In the genomic region with DNA sequence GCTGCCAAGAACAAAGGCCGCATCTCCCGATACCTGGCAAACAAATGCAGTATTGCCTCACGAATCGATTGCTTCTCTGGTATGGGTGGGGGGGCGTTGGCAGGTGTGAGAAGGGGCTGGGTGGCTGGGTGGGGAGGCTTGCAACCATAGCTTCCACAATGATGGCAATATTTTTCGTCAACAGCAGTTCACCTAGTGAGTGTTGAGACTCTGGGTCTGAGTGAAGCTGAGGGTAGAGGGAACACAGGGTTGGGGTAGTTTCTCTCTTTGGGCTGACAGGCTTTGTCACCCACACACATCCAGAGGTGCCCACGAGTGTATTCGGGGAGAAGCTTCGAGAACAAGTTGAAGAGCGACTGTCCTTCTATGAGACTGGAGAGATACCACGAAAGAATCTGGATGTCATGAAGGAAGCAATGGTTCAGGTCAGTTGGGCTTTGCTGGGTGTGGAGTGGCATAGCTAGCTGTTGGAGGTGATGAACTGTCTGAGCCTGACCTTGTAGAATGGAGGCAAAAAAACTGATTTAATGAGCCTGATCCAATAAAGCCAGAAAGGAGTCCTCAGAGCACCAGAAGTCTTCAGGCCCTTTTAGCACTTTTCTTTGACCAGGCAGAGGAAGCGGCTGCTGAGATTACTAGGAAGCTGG, we compare ENCODE assay signal across 16 cellular contexts. TPM values are rescaled to one million over a fixed set of nuclear protein-coding genes. Genes with fewer than 3 reads are reported as not detected.
DNase-seq lines count a peak whose midpoint lies in the region; ATAC-seq and TF ChIP-seq lines count a peak whose summit lies in the region.
"Had no signal": no experiment of that assay in that cellular context is flagged by ENCODE, and none has a peak within 500 bp of the region (broad histone marks: within the 10 kb centered on the region; RNA-seq: fewer than 3 reads in every experiment).

No MANE protein-coding gene starts in this region.

- H3K36me3 ChIP-seq in BLaER1 treated with 17β-estradiol and CSF1 and Interleukin-3, amounts not matched to agents 10 nM and 100 nM = peaks cover 77 to 87% (median 86%) of the 10 kb centered on the region in 11 experiments
- peaks cover 74% of the 10 kb centered on the region for H3K36me3 ChIP-seq in endodermal cell (ENCODE audit: control insufficient read depth, insufficient read depth, low read length)
- H3K36me3 ChIP-seq: ovary had no signal

- H4K20me1 ChIP-seq in BLaER1 treated with 17β-estradiol and CSF1 and Interleukin-3, amounts not matched to agents 10 nM and 100 nM = peaks cover 37 to 91% (median 83%) of the 10 kb centered on the region in 11 experiments; a peak in 21 of 22 replicates

- intact Hi-C loops in Calu3 (cut with micrococcal nuclease; ENCODE audit: unreplicated experiment) = no loop called here
- intact Hi-C loops in activated CD4-positive, alpha-beta memory T cell treated with anti-CD3 and anti-CD28 coated beads for 36 hours (cut with micrococcal nuclease) = no loop called here

- H3K9me3 ChIP-seq in BLaER1 treated with 17β-estradiol and CSF1 and Interleukin-3, amounts not matched to agents 10 nM and 100 nM (replicated peaks in 1 of 11) = no peaks in the 10 kb centered on the region
- H3K9me3 ChIP-seq in endodermal cell (ENCODE audit: control insufficient read depth, low read length) = no peaks in the 10 kb centered on the region
- H3K9me3 ChIP-seq: mucosa of descending colon, ovary, tibial artery had no signal

- peak overlapping the region in 2 of 10 experiments; percentile 95 to 96; a peak in 3 of 20 replicates for H3K4me3 ChIP-seq in BLaER1 treated with 17β-estradiol and CSF1 and Interleukin-3, amounts not matched to agents 10 nM and 100 nM
- no peak overlapping the region for H3K4me3 ChIP-seq in endodermal cell (ENCODE audit: low read length)
- H3K4me3 ChIP-seq: mucosa of descending colon, ovary, tibial artery had no signal

- H3K9ac ChIP-seq in BLaER1 treated with 17β-estradiol and CSF1 and Interleukin-3, amounts not matched to agents 10 nM and 100 nM = peak overlapping the region in 10 of 11 experiments; percentile 4 to 97 (median 70); a peak in 10 of 22 replicates
- no peak overlapping the region for H3K9ac ChIP-seq in endodermal cell (ENCODE audit: extremely low read depth, low read length, poor library complexity, severe bottlenecking)

- POLR2A ChIA-PET in activated CD4-positive, alpha-beta memory T cell treated with anti-CD3 and anti-CD28 coated beads for 36 hours (lab: Charles Lee) = interaction anchor here (5.6 kb wide), 1 partner anchor 8 kb away, joined by 68 read pairs; a partner anchor contains a TSS
- POLR2A ChIA-PET in HEK293T (lab: Yijun Ruan, JAX) = interaction anchor here (0.6 to 7.0 kb wide), 5 partner anchors 7 to 135 kb away, joined by 3 to 79 read pairs (median 3); a partner anchor contains a TSS

- no peaks in the 10 kb centered on the region for H3K9me3 Mint-ChIP-seq in Calu3 (ENCODE audit: low read depth, unreplicated experiment)
- H3K9me3 Mint-ChIP-seq in activated CD4-positive, alpha-beta memory T cell treated with anti-CD3 and anti-CD28 coated beads for 36 hours = no peaks in the 10 kb centered on the region
- no peaks in the 10 kb centered on the region for H3K9me3 Mint-ChIP-seq in endodermal cell

- BruUV-seq in Calu3 (replicated peaks; lab: Mats Ljungman, UMichigan) = no TSS peak

- H3K4me1 ChIP-seq in BLaER1 treated with 17β-estradiol and CSF1 and Interleukin-3, amounts not matched to agents 10 nM and 100 nM = peaks cover 26 to 73% (median 56%) of the 10 kb centered on the region in 10 experiments
- H3K4me1 ChIP-seq in endodermal cell (ENCODE audit: control insufficient read depth, insufficient read depth, low read length) = peaks cover 7% of the 10 kb centered on the region

- H3K4me3 Mint-ChIP-seq in Calu3 (ENCODE audit: low read depth, unreplicated experiment) (no peak overlapping the region), endodermal cell (no peak overlapping the region)
- no peak overlapping the region for H3K4me3 Mint-ChIP-seq in activated CD4-positive, alpha-beta memory T cell treated with anti-CD3 and anti-CD28 coated beads for 36 hours

- H3K27ac Mint-ChIP-seq in Calu3 (ENCODE audit: unreplicated experiment) (peak overlapping the region; percentile 67), endodermal cell (peak overlapping the region; percentile 4)
- peak overlapping the region; percentile 19 for H3K27ac Mint-ChIP-seq in activated CD4-positive, alpha-beta memory T cell treated with anti-CD3 and anti-CD28 coated beads for 36 hours

- 95 to 99% methylated on average over 9 to 12 of the region's 12 CpGs for WGBS in endodermal cell (ENCODE audit: insufficient coverage in 1 of 2, insufficient read length in 1 of 2), 2 experiments

- DNase-seq in Calu3 (no peak), endodermal cell (no peak), NCI-H1694 treated with DMSO at 0.1 percent for 48 hours (lab: John Stamatoyannopoulos, UW) (no peak), HEK293T (ENCODE audit: extremely low spot score) (no peak)
- DNase-seq in activated CD4-positive, alpha-beta memory T cell treated with anti-CD3 and anti-CD28 coated beads for 36 hours = no peak
- DNase-seq: cerebellar nuclear complex; hypothalamus; mucosa of descending colon; NCI-H1105 treated with DMSO at 0.1 percent for 48 hours; NCI-H2171; NCI-H774; ovary; stimulated activated CD8-positive, alpha-beta memory T cell treated with anti-CD3 and anti-CD28 coated beads, Interleukin-4, amount 100 ng/mL, for 48 hours had no signal

- CTCF ChIA-PET in Calu3 (lab: Charles Lee) = no interaction called here
- CTCF ChIA-PET in activated CD4-positive, alpha-beta memory T cell treated with anti-CD3 and anti-CD28 coated beads for 36 hours (lab: Charles Lee) = no interaction called here
- CTCF ChIA-PET in HEK293T (lab: Yijun Ruan, JAX) = no interaction called here

- no peak overlapping the region for H3K27ac ChIP-seq in BLaER1 treated with 17β-estradiol and CSF1 and Interleukin-3, amounts not matched to agents 10 nM and 100 nM
- no peak overlapping the region for H3K27ac ChIP-seq in endodermal cell (ENCODE audit: low read depth, low read length)
- H3K27ac ChIP-seq: ovary, tibial artery had no signal

- H3K36me3 Mint-ChIP-seq in Calu3 (ENCODE audit: insufficient read depth, unreplicated experiment) (peaks cover 66% of the 10 kb centered on the region), endodermal cell (ENCODE audit: low read depth) (peaks cover 81% of the 10 kb centered on the region)
- H3K36me3 Mint-ChIP-seq in activated CD4-positive, alpha-beta memory T cell treated with anti-CD3 and anti-CD28 coated beads for 36 hours = peaks cover 78% of the 10 kb centered on the region

- H3K27me3 ChIP-seq in BLaER1 treated with 17β-estradiol and CSF1 and Interleukin-3, amounts not matched to agents 10 nM and 100 nM = no peaks in the 10 kb centered on the region
- no peaks in the 10 kb centered on the region for H3K27me3 ChIP-seq in endodermal cell (ENCODE audit: control insufficient read depth, insufficient read depth, low read length, poor library complexity, severe bottlenecking)
- H3K27me3 ChIP-seq: ovary, tibial artery had no signal

- peaks cover 9% of the 10 kb centered on the region for H3K4me1 Mint-ChIP-seq in Calu3 (ENCODE audit: low read depth, unreplicated experiment)
- peaks cover 45% of the 10 kb centered on the region for H3K4me1 Mint-ChIP-seq in activated CD4-positive, alpha-beta memory T cell treated with anti-CD3 and anti-CD28 coated beads for 36 hours (ENCODE audit: low read depth)
- peaks cover 10% of the 10 kb centered on the region for H3K4me1 Mint-ChIP-seq in endodermal cell

- H3K4me2 ChIP-seq in BLaER1 treated with 17β-estradiol and CSF1 and Interleukin-3, amounts not matched to agents 10 nM and 100 nM = peak overlapping the region; percentile 72 to 99 (median 97); a peak in 17 of 22 replicates

- TF ChIP-seq CTCF in Calu3 (IDR thresholded peaks at IDR 0.05; ENCODE audit: unreplicated experiment) = no peak
- no peak for TF ChIP-seq CTCF in endodermal cell (conservative IDR thresholded peaks at IDR 0.05)

- H3K27me3 Mint-ChIP-seq in Calu3 (ENCODE audit: unreplicated experiment) (no peaks in the 10 kb centered on the region), endodermal cell (ENCODE audit: insufficient read depth) (no peaks in the 10 kb centered on the region)
- no peaks in the 10 kb centered on the region for H3K27me3 Mint-ChIP-seq in activated CD4-positive, alpha-beta memory T cell treated with anti-CD3 and anti-CD28 coated beads for 36 hours

- ATAC-seq in HG03095 (IDR thresholded peaks at IDR 0.05; ENCODE audit: unreplicated experiment) = no peak
- ATAC-seq: mucosa of descending colon had no signal

TF ChIP-seq in HEK293T, 16 proteins besides CTCF, POLR2A, EP300 and RAD21 (continues in another document):
- TF ChIP-seq NFRKB (IDR thresholded peaks at IDR 0.05) (no peak), FOXA1 (IDR thresholded peaks at IDR 0.05) (no peak), CTBP1 (IDR thresholded peaks at IDR 0.05; ENCODE audit: borderline replicate concordance) (no peak), ZNF384 (IDR thresholded peaks at IDR 0.05) (no peak), ELF4 (IDR thresholded peaks at IDR 0.05) (no peak), ARNT (IDR thresholded peaks at IDR 0.05) (no peak), LEF1 (IDR thresholded peaks at IDR 0.05; ENCODE audit: borderline replicate concordance) (no peak), FOXM1 (IDR thresholded peaks at IDR 0.05; ENCODE audit: borderline replicate concordance) (no peak), L3MBTL2 (conservative IDR thresholded peaks at IDR 0.05) (no peak), SUZ12 (IDR thresholded peaks at IDR 0.05) (no peak), HDGF (IDR thresholded peaks at IDR 0.05; ENCODE audit: borderline replicate concordance) (no peak), FOXK2 (IDR thresholded peaks at IDR 0.05) (no peak), TARDBP (IDR thresholded peaks at IDR 0.05) (no peak)

RNA-seq across cellular contexts. Expression of a gene that starts 4.2 kb away (rescaled TPM):
- total RNA-seq in Calu3 (2022) (303 and 310 TPM in 2 replicates), endodermal cell (100 to 1,000 TPM; 386 to 432 TPM)
- 100 to 1,000 TPM; 402 to 408 TPM for total RNA-seq in activated CD4-positive, alpha-beta memory T cell treated with anti-CD3 and anti-CD28 coated beads for 36 hours
- polyA plus RNA-seq in endodermal cell (2013, experiment 1 of 2) = 305 TPM
- 280 TPM for polyA plus RNA-seq in endodermal cell (2013, experiment 2 of 2)

RNA-seq across cellular contexts. Expression of a gene that starts 7.4 kb away (rescaled TPM):
- total RNA-seq in Calu3 (2022) (73.6 and 74.8 TPM in 2 replicates), endodermal cell (10 to 100 TPM; 89.9 to 91.7 TPM)
- total RNA-seq in activated CD4-positive, alpha-beta memory T cell treated with anti-CD3 and anti-CD28 coated beads for 36 hours = 10 to 100 TPM; 95.6 to 99.1 TPM
- 78.9 TPM for polyA plus RNA-seq in endodermal cell (2013, experiment 1 of 2)
- polyA plus RNA-seq in endodermal cell (2013, experiment 2 of 2) = 69.2 TPM

RNA-seq across cellular contexts. Expression of a gene that starts 36.0 kb away (rescaled TPM):
- 4.3 and 6.6 TPM in 2 replicates for total RNA-seq in Calu3 (2022)
- 1 to 10 TPM; 5.9 to 6.6 TPM for total RNA-seq in activated CD4-positive, alpha-beta memory T cell treated with anti-CD3 and anti-CD28 coated beads for 36 hours
- total RNA-seq in endodermal cell = 10 to 100 TPM in 1 of 2 donors, 1 to 10 TPM in 1; 6.4 to 12.1 TPM
- polyA plus RNA-seq in endodermal cell (2013, experiment 1 of 2) = 17.5 TPM
- polyA plus RNA-seq in endodermal cell (2013, experiment 2 of 2) = 16.1 TPM

Comparison
In these comparisons a context has a peak if more than half of its experiments do, and no peak if none do; other contexts are left out.
1. H3K27ac Mint-ChIP-seq: peak in every context shown above with its lines; median percentile 67 in Calu3; 19 in activated CD4-positive, alpha-beta memory T cell treated with anti-CD3 and anti-CD28 coated beads for 36 hours; 4 in endodermal cell.